16 cellular contexts compared by ENCODE assay signal in genomic region chr6:42210551-42210950, GRCh38. TPM values are rescaled to one million over a fixed set of nuclear protein-coding genes. Genes with fewer than 3 reads are reported as not detected.
DNase-seq lines count a peak whose midpoint lies in the region; ATAC-seq and TF ChIP-seq lines count a peak whose summit lies in the region.
"Had no signal": no experiment of that assay in that cellular context is flagged by ENCODE, and none has a peak within 500 bp of the region (broad histone marks: within the 10 kb centered on the region; RNA-seq: fewer than 3 reads in every experiment).

No MANE protein-coding gene starts in this region.

- no peak overlapping the region for H4K91ac ChIP-seq in H9 (ENCODE audit: insufficient read length, low read depth, low read length)

- no peak overlapping the region for H2BK120ac ChIP-seq in H9 (ENCODE audit: low read depth, low read length, poor library complexity, severe bottlenecking)

- no peak overlapping the region for H2BK20ac ChIP-seq in H9 (ENCODE audit: low read depth, low read length, poor library complexity, severe bottlenecking)

- H3K27ac Mint-ChIP-seq in glutamatergic neuron (ENCODE audit: unreplicated experiment) (peak overlapping the region; percentile 80), H9 (no peak overlapping the region)
- H3K27ac Mint-ChIP-seq: activated T-cell treated with anti-CD3 and anti-CD28 coated beads, Interleukin-2, amount 50 U/mL, for 72 hours; natural killer cell treated with Interleukin-12 subunit alpha and Interleukin-12 subunit beta and Interleukin-15 and Interleukin-18, amount 100 ng/mL, for 72 hours had no signal

- H3K4ac ChIP-seq in H9 (ENCODE audit: low read depth, low read length): no peak overlapping the region

- H3K36me3 Mint-ChIP-seq in glutamatergic neuron (ENCODE audit: unreplicated experiment): no peaks in the 10 kb centered on the region
- peaks cover 24 to 62% (median 56%) of the 10 kb centered on the region in 3 experiments; a peak in 6 of 7 replicates for H3K36me3 Mint-ChIP-seq in H9 (ENCODE audit: insufficient read depth in 1 of 3, low read depth in 3 of 3)

- H3K4me3 ChIP-seq in tibial artery (no peak overlapping the region), mucosa of descending colon (no peak overlapping the region)
- H3K4me3 ChIP-seq: suprapubic skin had no signal

- H3K27ac ChIP-seq in H9 (ENCODE audit: insufficient read length, low read depth, low read length) (no peak overlapping the region), tibial artery (no peak overlapping the region)
- H3K27ac ChIP-seq: suprapubic skin had no signal

- H4K8ac ChIP-seq in H9 (replicated peaks; ENCODE audit: insufficient read length, low read depth, low read length): no peak overlapping the region

- no peak overlapping the region for H2BK15ac ChIP-seq in H9 (ENCODE audit: low read depth, low read length)

- H3K14ac ChIP-seq in H9 (ENCODE audit: insufficient read depth, low read length): no peak overlapping the region

- H3K4me1 ChIP-seq in H9 (ENCODE audit: insufficient read depth, low read length) (no peaks in the 10 kb centered on the region), tibial artery (peaks cover 0 to 6% (median 1%) of the 10 kb centered on the region in 4 donors), mucosa of descending colon (ENCODE audit: low read depth) (peaks cover 3% of the 10 kb centered on the region)

- H3K56ac ChIP-seq in H9 (ENCODE audit: insufficient read length, low read depth, low read length): no peak overlapping the region

- H3K9me3 Mint-ChIP-seq in glutamatergic neuron (ENCODE audit: unreplicated experiment) (no peaks in the 10 kb centered on the region), H9 (no peaks in the 10 kb centered on the region)
- H3K9me3 Mint-ChIP-seq: activated T-cell treated with anti-CD3 and anti-CD28 coated beads, Interleukin-2, amount 50 U/mL, for 72 hours; natural killer cell treated with Interleukin-12 subunit alpha and Interleukin-12 subunit beta and Interleukin-15 and Interleukin-18, amount 100 ng/mL, for 72 hours had no signal

- peaks cover 5% of the 10 kb centered on the region for H3K4me1 Mint-ChIP-seq in glutamatergic neuron (ENCODE audit: low read depth, unreplicated experiment)
- peaks cover 3 to 7% of the 10 kb centered on the region in 2 experiments; a peak in 2 of 4 replicates for H3K4me1 Mint-ChIP-seq in H9

- H3K4me3 Mint-ChIP-seq in glutamatergic neuron (ENCODE audit: unreplicated experiment) (peak overlapping the region; percentile 49), H9 (no peak overlapping the region)
- H3K4me3 Mint-ChIP-seq: activated T-cell treated with anti-CD3 and anti-CD28 coated beads, Interleukin-2, amount 50 U/mL, for 72 hours; natural killer cell treated with Interleukin-12 subunit alpha and Interleukin-12 subunit beta and Interleukin-15 and Interleukin-18, amount 100 ng/mL, for 72 hours had no signal

- no peaks in the 10 kb centered on the region for H3K79me1 ChIP-seq in H9 (ENCODE audit: insufficient read depth, low read depth, low read length, poor library complexity, severe bottlenecking)

- H3K36me3 ChIP-seq in tibial artery (peaks cover 58 to 79% (median 68%) of the 10 kb centered on the region in 3 donors), mucosa of descending colon (ENCODE audit: low read depth) (peaks cover 11% of the 10 kb centered on the region)

- H2AK5ac ChIP-seq in H9 (ENCODE audit: insufficient read length, low read length): no peak overlapping the region

- no peak overlapping the region for H3K4me2 ChIP-seq in H9 (ENCODE audit: insufficient read depth, insufficient read length, low read length)

- H3K9me3 ChIP-seq in H9 (ENCODE audit: control insufficient read depth, low read depth, low read length) (no peaks in the 10 kb centered on the region), tibial artery (no peaks in the 10 kb centered on the region), mucosa of descending colon (no peaks in the 10 kb centered on the region)
- H3K9me3 ChIP-seq: suprapubic skin had no signal

- no peak overlapping the region for H2BK5ac ChIP-seq in H9 (ENCODE audit: insufficient read length, low read length)

- DNase-seq in DMS 273 (lab: John Stamatoyannopoulos, UW; ENCODE audit: unreplicated experiment) (peak; percentile 83), NCI-H1417 (lab: John Stamatoyannopoulos, UW) (peak in 2 of 3 experiments; percentile 66 to 95), NCI-H748 treated with DMSO at 0.1 percent for 48 hours (lab: John Stamatoyannopoulos, UW) (peak; percentile 92), glutamatergic neuron (no peak), H9 (no peak), tibial artery (no peak), mucosa of descending colon (no peak)
- DNase-seq: activated T-cell treated with anti-CD3 and anti-CD28 coated beads, Interleukin-2, amount 50 U/mL, for 72 hours; effector memory CD4-positive, alpha-beta T cell; left ventricle myocardium superior; NCI-H1436 had no signal

- no peaks in the 10 kb centered on the region for H3K79me2 ChIP-seq in H9 (ENCODE audit: insufficient read depth, low read length)

- TF ChIP-seq CTCF in glutamatergic neuron (IDR thresholded peaks at IDR 0.05; ENCODE audit: partially characterized antibody, unreplicated experiment) (no peak), H9 (conservative IDR thresholded peaks at IDR 0.05) (no peak), tibial artery (IDR thresholded peaks at IDR 0.05) (no peak), mucosa of descending colon (IDR thresholded peaks at IDR 0.05) (no peak)

- H3K23me2 ChIP-seq in H9 (ENCODE audit: insufficient read length, low read depth, low read length, poor library complexity, severe bottlenecking): no peaks in the 10 kb centered on the region

- H3K27me3 ChIP-seq in H9 (ENCODE audit: insufficient read depth, low read length): no peaks in the 10 kb centered on the region
- H3K27me3 ChIP-seq in tibial artery: no peaks in the 10 kb centered on the region
- H3K27me3 ChIP-seq: suprapubic skin had no signal

- WGBS in H9 (ENCODE audit: extremely low coverage, insufficient read length, low lambda C conversion rate): no CpG with 5 or more reads among the region's 1 CpG

- no peak overlapping the region for H3K23ac ChIP-seq in H9 (ENCODE audit: insufficient read length, low read depth, low read length)

- intact Hi-C loops in tibial artery (cut with DNase I; ENCODE audit: low total_unique reads) (loop anchor here (10.0 kb wide), 2 partner anchors 136 to 426 kb away; partner anchors contain the start of genes PRICKLE4 and TOMM6), mucosa of descending colon (cut with DNase I, micrococcal nuclease) (loop anchor here in 1 of 2 donors (5.0 kb wide), 1 partner anchor 133 kb away; no protein-coding TSS in a partner anchor)

- H4K5ac ChIP-seq in H9 (ENCODE audit: insufficient read length, low read depth, low read length): no peak overlapping the region

- ATAC-seq in mucosa of descending colon (no peak), GM19397 (IDR thresholded peaks at IDR 0.05; ENCODE audit: unreplicated experiment) (no peak)
- ATAC-seq: activated T-cell treated with anti-CD3 and anti-CD28 coated beads, Interleukin-2, amount 50 U/mL, for 72 hours; left ventricle myocardium superior; natural killer cell treated with Interleukin-12 subunit alpha and Interleukin-12 subunit beta and Interleukin-15 and Interleukin-18, amount 100 ng/mL, for 72 hours had no signal

- H3K27me3 Mint-ChIP-seq in glutamatergic neuron (ENCODE audit: unreplicated experiment) (no peaks in the 10 kb centered on the region), H9 (ENCODE audit: low read depth) (no peaks in the 10 kb centered on the region)
- H3K27me3 Mint-ChIP-seq: natural killer cell treated with Interleukin-12 subunit alpha and Interleukin-12 subunit beta and Interleukin-15 and Interleukin-18, amount 100 ng/mL, for 72 hours had no signal

- no peak overlapping the region for H2AFZ ChIP-seq in H9 (ENCODE audit: low read length)

- H3K9ac ChIP-seq in H9 (ENCODE audit: extremely low read depth, insufficient read length, low read length): no peak overlapping the region

- H3T11ph ChIP-seq in H9 (ENCODE audit: low read length): no peak overlapping the region

- no peak overlapping the region for H3K18ac ChIP-seq in H9 (ENCODE audit: insufficient read length, low read depth, low read length)

- no peak overlapping the region for H2BK12ac ChIP-seq in H9 (ENCODE audit: insufficient read length, low read depth, low read length)

- H4K20me1 ChIP-seq in H9 (ENCODE audit: control insufficient read depth, insufficient read depth, insufficient read length): no peaks in the 10 kb centered on the region

RNA-seq across cellular contexts. Expression of gene MRPS10, which starts 7.1 kb away (rescaled TPM):
- total RNA-seq in glutamatergic neuron (ENCODE audit: unreplicated experiment) (25.9 TPM), H9 (2021) (33.9 and 36.3 TPM in 2 replicates), mucosa of descending colon (10 to 100 TPM; 22.2 to 31.7 (median 31.5) TPM)

RNA-seq across cellular contexts. Expression of gene GUCA1B, which starts 15.8 kb away (rescaled TPM):
- total RNA-seq in glutamatergic neuron (ENCODE audit: unreplicated experiment): 3.1 TPM
- 1.1 and 1.3 TPM in 2 replicates for total RNA-seq in H9 (2021)
- total RNA-seq in mucosa of descending colon: 1 to 10 TPM in 1 of 3 donors, under 1 TPM in 2; 0.81 to 3.1 (median 0.99) TPM
- total RNA-seq: fibroblast of villous mesenchyme had no signal

RNA-seq across cellular contexts. Expression of gene GUCA1A, which starts 37.4 kb away (rescaled TPM):
- total RNA-seq in glutamatergic neuron (ENCODE audit: unreplicated experiment) (2.2 TPM), H9 (2021) (16.5 and 17.2 TPM in 2 replicates), mucosa of descending colon (not detected)
- total RNA-seq: fibroblast of villous mesenchyme; left ventricle myocardium superior; natural killer cell treated with Interleukin-12 subunit alpha and Interleukin-12 subunit beta and Interleukin-15 and Interleukin-18, amount 100 ng/mL, for 72 hours; SK-MEL-5 had no signal

Comparison
In these comparisons a context has a peak if more than half of its experiments do, and no peak if none do; other contexts are left out.
1. DNase-seq: peak in DMS 273 (single experiment), NCI-H1417 (2 of 3) and NCI-H748 treated with DMSO at 0.1 percent for 48 hours (single experiment); none in glutamatergic neuron (single experiment), H9 (single experiment), tibial artery (0 of 2) and mucosa of descending colon (0 of 3).